Comparison of ENCODE assay signal across 9 cellular contexts in the genomic region with DNA sequence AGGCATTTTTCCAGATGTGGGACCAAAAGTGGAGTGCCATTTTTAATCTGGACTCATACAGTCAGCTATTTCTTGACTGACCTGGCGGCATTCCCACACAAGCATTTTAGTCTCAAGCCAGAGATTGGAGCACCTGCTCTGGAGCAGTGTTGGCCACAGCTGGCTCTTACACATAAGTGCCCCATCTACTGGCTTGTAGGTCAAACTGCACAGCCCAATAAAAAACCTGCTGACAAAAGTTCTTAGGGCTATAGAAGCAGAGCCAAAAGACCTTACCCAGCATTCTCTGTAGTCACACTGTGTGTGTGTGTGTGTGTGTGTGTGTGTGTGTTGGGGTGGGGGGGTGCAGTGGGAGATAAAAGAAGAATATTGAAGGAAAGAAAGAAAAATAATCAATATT. TPM values are rescaled to one million over a fixed set of nuclear protein-coding genes. Genes with fewer than 3 reads are reported as not detected.
DNase-seq lines count a peak whose midpoint lies in the region; ATAC-seq and TF ChIP-seq lines count a peak whose summit lies in the region.
"Had no signal": no experiment of that assay in that cellular context is flagged by ENCODE, and none has a peak within 500 bp of the region (broad histone marks: within the 10 kb centered on the region; RNA-seq: fewer than 3 reads in every experiment).

No MANE protein-coding gene starts in this region.

- no peak overlapping the region for H2AK5ac ChIP-seq in mesenchymal stem cell (ENCODE audit: low read length, severe bottlenecking)

- no peak overlapping the region for H3K4me2 ChIP-seq in mesenchymal stem cell (ENCODE audit: low read length, poor library complexity, severe bottlenecking)

- H2AFZ ChIP-seq in mesenchymal stem cell (ENCODE audit: low read depth, low read length) = no peak overlapping the region

- H3K36me3 ChIP-seq in mesenchymal stem cell (ENCODE audit: control insufficient read depth in 1 of 2, insufficient read depth in 2 of 2, low read depth in 1 of 2, low read length in 2 of 2) = no peaks in the 10 kb centered on the region
- no peaks in the 10 kb centered on the region for H3K36me3 ChIP-seq in tibial nerve

- peaks cover 0 to 7% of the 10 kb centered on the region in 2 experiments for H3K27me3 ChIP-seq in mesenchymal stem cell (ENCODE audit: control insufficient read depth in 1 of 2, insufficient read depth in 1 of 2, low read length in 2 of 2)
- no peaks in the 10 kb centered on the region for H3K27me3 ChIP-seq in tibial nerve

- 26% methylated on average over 1 of the region's 1 CpG for WGBS in mesenchymal stem cell
- WGBS in tibial nerve, 2 donors = 0 to 43% methylated on average over 1 of the region's 1 CpG

- H2BK12ac ChIP-seq in mesenchymal stem cell (ENCODE audit: low read length in 2 of 2) = no peak overlapping the region

- H3K4me1 Mint-ChIP-seq in activated T-helper 1 cell treated with anti-CD3 and anti-CD28 coated beads, Interleukin-12 subunit alpha, Interleukin-12 subunit beta, Interleukin-2, Interleukin-4 antibody, amounts not matched to agents 30 ng/mL and 10 ng/mL and 1 ng/mL, durations not matched to agents 14 hours and 24 hours and 36 hours (ENCODE audit: low read depth) = no peaks in the 10 kb centered on the region

- no peaks in the 10 kb centered on the region for H3K36me3 Mint-ChIP-seq in activated T-helper 1 cell treated with anti-CD3 and anti-CD28 coated beads, Interleukin-12 subunit alpha, Interleukin-12 subunit beta, Interleukin-2, Interleukin-4 antibody, amounts not matched to agents 30 ng/mL and 10 ng/mL and 1 ng/mL, durations not matched to agents 14 hours and 24 hours and 36 hours (ENCODE audit: low read depth)

- no peak overlapping the region for H3K18ac ChIP-seq in mesenchymal stem cell (ENCODE audit: low read depth in 1 of 2, low read length in 2 of 2)

- H3K4ac ChIP-seq in mesenchymal stem cell (ENCODE audit: low read depth in 1 of 2, low read length in 2 of 2) = no peak overlapping the region

- peaks cover 12% of the 10 kb centered on the region for H3K9me3 ChIP-seq in mesenchymal stem cell (ENCODE audit: control insufficient read depth, low read length)
- H3K9me3 ChIP-seq in tibial nerve = peaks cover 0 to 24% (median 0%) of the 10 kb centered on the region in 4 donors

- no peaks in the 10 kb centered on the region for H3K79me1 ChIP-seq in mesenchymal stem cell (replicated peaks; ENCODE audit: low read length, poor library complexity, severe bottlenecking)

- H3K27ac ChIP-seq in mesenchymal stem cell (ENCODE audit: low read length, poor library complexity, severe bottlenecking) = no peak overlapping the region
- H3K27ac ChIP-seq in tibial nerve = no peak overlapping the region

- H2BK120ac ChIP-seq in mesenchymal stem cell (ENCODE audit: low read depth, low read length) = no peak overlapping the region

- no peak overlapping the region for H4K8ac ChIP-seq in mesenchymal stem cell (ENCODE audit: low read length)

- no peak overlapping the region for H3K23ac ChIP-seq in mesenchymal stem cell (ENCODE audit: low read length in 2 of 2)

- H3K14ac ChIP-seq in mesenchymal stem cell (ENCODE audit: low read length in 2 of 2) = no peak overlapping the region

- no peak overlapping the region for H2BK5ac ChIP-seq in mesenchymal stem cell (ENCODE audit: low read depth, low read length, poor library complexity, severe bottlenecking)

- H3K27me3 Mint-ChIP-seq in activated T-helper 1 cell treated with anti-CD3 and anti-CD28 coated beads, Interleukin-12 subunit alpha, Interleukin-12 subunit beta, Interleukin-2, Interleukin-4 antibody, amounts not matched to agents 30 ng/mL and 10 ng/mL and 1 ng/mL, durations not matched to agents 14 hours and 24 hours and 36 hours (ENCODE audit: insufficient read depth) = peaks cover 31% of the 10 kb centered on the region

- peak; percentile 2 for DNase-seq in activated CD4-positive, alpha-beta T cell treated with anti-CD3 and anti-CD28 coated beads for 4 hours
- DNase-seq in activated CD4-positive, alpha-beta T cell treated with anti-CD3 and anti-CD28 coated beads, Interleukin-2, amount 50 U/mL, for 4 hours = no peak
- peak; percentile 30 to 40 for DNase-seq in Kasumi-1 (lab: John Stamatoyannopoulos, UW)
- peak; percentile 2 for DNase-seq in activated T-helper 1 cell treated with anti-CD3 and anti-CD28 coated beads, Interleukin-12 subunit alpha, Interleukin-12 subunit beta, Interleukin-2, Interleukin-4 antibody, amounts not matched to agents 30 ng/mL and 10 ng/mL and 1 ng/mL, durations not matched to agents 14 hours and 24 hours and 36 hours (ENCODE audit: low spot score)
- DNase-seq in mesenchymal stem cell = peak; percentile 62
- no peak for DNase-seq in stimulated activated CD4-positive, alpha-beta T cell treated with anti-CD3 and anti-CD28 coated beads, Interleukin-4, amount 100 ng/mL, for 1 hour
- no peak for DNase-seq in tibial nerve (ENCODE audit: low spot score in 2 of 2)

- no peak overlapping the region for H3K27ac Mint-ChIP-seq in activated T-helper 1 cell treated with anti-CD3 and anti-CD28 coated beads, Interleukin-12 subunit alpha, Interleukin-12 subunit beta, Interleukin-2, Interleukin-4 antibody, amounts not matched to agents 30 ng/mL and 10 ng/mL and 1 ng/mL, durations not matched to agents 14 hours and 24 hours and 36 hours

- H3K4me3 ChIP-seq in mesenchymal stem cell (ENCODE audit: insufficient read depth in 1 of 2, low read depth in 1 of 2, low read length in 2 of 2) (no peak overlapping the region), tibial nerve (no peak overlapping the region)

- no peak for TF ChIP-seq CTCF in tibial nerve (IDR thresholded peaks at IDR 0.05)

- H3K9me3 Mint-ChIP-seq in activated T-helper 1 cell treated with anti-CD3 and anti-CD28 coated beads, Interleukin-12 subunit alpha, Interleukin-12 subunit beta, Interleukin-2, Interleukin-4 antibody, amounts not matched to agents 30 ng/mL and 10 ng/mL and 1 ng/mL, durations not matched to agents 14 hours and 24 hours and 36 hours = peaks cover 22% of the 10 kb centered on the region

- intact Hi-C loops in activated T-helper 1 cell treated with anti-CD3 and anti-CD28 coated beads, Interleukin-12 subunit alpha, Interleukin-12 subunit beta, Interleukin-2, Interleukin-4 antibody, amounts not matched to agents 30 ng/mL and 10 ng/mL and 1 ng/mL, durations not matched to agents 14 hours and 24 hours and 36 hours (cut with micrococcal nuclease) = no loop called here

- no peak for TF ChIP-seq EP300 in tibial nerve (IDR thresholded peaks at IDR 0.05)

- H3K4me3 Mint-ChIP-seq in activated T-helper 1 cell treated with anti-CD3 and anti-CD28 coated beads, Interleukin-12 subunit alpha, Interleukin-12 subunit beta, Interleukin-2, Interleukin-4 antibody, amounts not matched to agents 30 ng/mL and 10 ng/mL and 1 ng/mL, durations not matched to agents 14 hours and 24 hours and 36 hours = no peak overlapping the region
- H3K4me3 Mint-ChIP-seq: central memory CD8-positive, alpha-beta T cell had no signal

- no peak overlapping the region for H2BK15ac ChIP-seq in mesenchymal stem cell (ENCODE audit: low read depth, poor library complexity, severe bottlenecking)

- H4K91ac ChIP-seq in mesenchymal stem cell (ENCODE audit: low read length) = no peak overlapping the region

- ATAC-seq in GM21717 (IDR thresholded peaks at IDR 0.05; ENCODE audit: unreplicated experiment) = peak; percentile 74

- TF ChIP-seq POLR2A in tibial nerve (IDR thresholded peaks at IDR 0.05) = no peak

- H3K4me1 ChIP-seq in mesenchymal stem cell (ENCODE audit: control insufficient read depth, insufficient read depth, low read depth, low read length) (no peaks in the 10 kb centered on the region), tibial nerve (no peaks in the 10 kb centered on the region)

- H3K9ac ChIP-seq in mesenchymal stem cell (ENCODE audit: low read length) = no peak overlapping the region

RNA-seq across cellular contexts. Expression of gene SENP6, which starts 38.6 kb away (rescaled TPM):
- 81.2 and 81.7 TPM in 2 replicates for total RNA-seq in activated T-helper 1 cell treated with anti-CD3 and anti-CD28 coated beads, Interleukin-12 subunit alpha, Interleukin-12 subunit beta, Interleukin-2, Interleukin-4 antibody, amounts not matched to agents 30 ng/mL and 10 ng/mL and 1 ng/mL, durations not matched to agents 14 hours and 24 hours and 36 hours
- polyA plus RNA-seq in mesenchymal stem cell (2013, experiment 1 of 2) = 51.6 TPM
- 50.6 TPM for polyA plus RNA-seq in mesenchymal stem cell (2013, experiment 2 of 2)
- total RNA-seq in tibial nerve = 100 to 1,000 TPM; 107 to 171 (median 142) TPM

Comparison
In these comparisons a context has a peak if more than half of its experiments do, and no peak if none do; other contexts are left out.
1. DNase-seq: peak in activated CD4-positive, alpha-beta T cell treated with anti-CD3 and anti-CD28 coated beads for 4 hours (2 of 2), Kasumi-1 (2 of 2), activated T-helper 1 cell treated with anti-CD3 and anti-CD28 coated beads, Interleukin-12 subunit alpha, Interleukin-12 subunit beta, Interleukin-2, Interleukin-4 antibody, amounts not matched to agents 30 ng/mL and 10 ng/mL and 1 ng/mL, durations not matched to agents 14 hours and 24 hours and 36 hours (single experiment) and mesenchymal stem cell (single experiment); none in activated CD4-positive, alpha-beta T cell treated with anti-CD3 and anti-CD28 coated beads, Interleukin-2, amount 50 U/mL, for 4 hours (0 of 2), stimulated activated CD4-positive, alpha-beta T cell treated with anti-CD3 and anti-CD28 coated beads, Interleukin-4, amount 100 ng/mL, for 1 hour (single experiment) and tibial nerve (0 of 2).